Comparison of ENCODE assay signal across 1 cellular context in genomic region chr6:109465772-109466171, GRCh38.
TF ChIP-seq lines count a peak whose summit lies in the region.

No MANE protein-coding gene starts in this region.

TF ChIP-seq in IMR-90, 13 proteins besides CTCF, POLR2A, EP300 and RAD21 (continued from another document):
- no peak for TF ChIP-seq USF2 (IDR thresholded peaks at IDR 0.05; ENCODE audit: low read depth, low read length)
- TF ChIP-seq CEBPB (IDR thresholded peaks at IDR 0.05; ENCODE audit: low read depth, low read length) = no peak
- TF ChIP-seq MAFK (IDR thresholded peaks at IDR 0.05; ENCODE audit: low read depth, low read length) = no peak
- TF ChIP-seq CHD1 (IDR thresholded peaks at IDR 0.05; ENCODE audit: low read depth, low read length) = no peak
- TF ChIP-seq RCOR1 (IDR thresholded peaks at IDR 0.05; ENCODE audit: insufficient replicate concordance, low read length) = no peak
- TF ChIP-seq SMC3 (IDR thresholded peaks at IDR 0.05; ENCODE audit: low read depth, low read length) = no peak
- no peak for TF ChIP-seq BHLHE40 (IDR thresholded peaks at IDR 0.05; ENCODE audit: low read depth, low read length)
- TF ChIP-seq ELK1 (IDR thresholded peaks at IDR 0.05; ENCODE audit: borderline replicate concordance, low read depth, low read length) = no peak
- no peak for TF ChIP-seq MAZ (IDR thresholded peaks at IDR 0.05; ENCODE audit: borderline replicate concordance, low read depth, low read length)
